In genomic region chr2:24899361-24899760, GRCh38 we compare ENCODE assay signal across 24 cellular contexts.
"Had no signal": no experiment of that assay in that cellular context is flagged by ENCODE, and none has a peak within 500 bp of the region (broad histone marks: within the 10 kb centered on the region; RNA-seq: fewer than 3 reads in every experiment).

No MANE protein-coding gene starts in this region.

- H3K4me1 Mint-ChIP-seq: memory B cell, mesothelial cell of epicardium, natural killer cell had no signal

- H3K36me3 ChIP-seq: esophagus muscularis mucosa, gastrocnemius medialis, left lung, lower lobe of right lung, ovary, transverse colon had no signal

- DNase-seq: effector memory CD4-positive, alpha-beta T cell; gastrocnemius medialis; islet precursor cell; left lung; lower lobe of right lung; natural killer cell; nucleus accumbens; ovary; right cardiac atrium; stimulated activated CD4-positive, alpha-beta T cell treated with anti-CD3 and anti-CD28 coated beads, Interleukin-15, amount 100 ng/mL, for 24 hours; stimulated activated CD4-positive, alpha-beta T cell treated with anti-CD3 and anti-CD28 coated beads, Interleukin-1b, Interleukin-23, amount 100 ng/mL, for 48 hours; stimulated activated CD4-positive, alpha-beta T cell treated with anti-CD3 and anti-CD28 coated beads, Interleukin-4, amount 100 ng/mL, for 24 hours; stimulated activated naive B cell treated with anti-CD40 and anti-IgM and Interleukin-4, amounts not matched to agents 10 μg/mL and 1 μg/mL and 100 μg/mL, for 72 hours; stomach; substantia nigra; transverse colon had no signal

- H3K27me3 ChIP-seq: esophagus muscularis mucosa, gastrocnemius medialis, left lung, ovary, stomach, transverse colon had no signal

- H3K4me3 Mint-ChIP-seq: memory B cell; mesothelial cell of epicardium; natural killer cell; neural crest cell; stimulated activated naive B cell treated with anti-CD40 and anti-IgM and Interleukin-4, amounts not matched to agents 10 μg/mL and 1 μg/mL and 100 μg/mL, for 72 hours had no signal

- H3K27ac Mint-ChIP-seq: memory B cell; mesothelial cell of epicardium; natural killer cell; progenitor cell of endocrine pancreas; stimulated activated naive B cell treated with anti-CD40 and anti-IgM and Interleukin-4, amounts not matched to agents 10 μg/mL and 1 μg/mL and 100 μg/mL, for 72 hours had no signal

- H3K4me1 ChIP-seq: esophagus muscularis mucosa, gastrocnemius medialis, left lung, lower lobe of right lung, stomach, transverse colon had no signal

- H3K9me3 ChIP-seq: gastrocnemius medialis, ovary had no signal

- H3K27me3 Mint-ChIP-seq: memory B cell; progenitor cell of endocrine pancreas; stimulated activated naive B cell treated with anti-CD40 and anti-IgM and Interleukin-4, amounts not matched to agents 10 μg/mL and 1 μg/mL and 100 μg/mL, for 72 hours had no signal

- H3K4me3 ChIP-seq: esophagus muscularis mucosa, gastrocnemius medialis, left lung, lower lobe of right lung, ovary, stomach, thoracic aorta, transverse colon had no signal

- FAIRE-seq: endometrium had no signal

- ATAC-seq: left lung; lower lobe of right lung; natural killer cell; stimulated activated naive B cell treated with anti-CD40 and anti-IgM and Interleukin-4, amounts not matched to agents 10 μg/mL and 1 μg/mL and 100 μg/mL, for 72 hours had no signal

- H3K27ac ChIP-seq: epithelial cell of prostate, esophagus muscularis mucosa, left lung, lower lobe of right lung, ovary, stomach, thoracic aorta, transverse colon had no signal
